Comparison of ENCODE assay signal across 19 cellular contexts in genomic region chr10:61169294-61169693, GRCh38.
"Had no signal": no experiment of that assay in that cellular context is flagged by ENCODE, and none has a peak within 500 bp of the region (broad histone marks: within the 10 kb centered on the region; RNA-seq: fewer than 3 reads in every experiment).

No MANE protein-coding gene starts in this region.

- H3K9me3 ChIP-seq: ovary had no signal

- DNase-seq: activated CD4-positive, alpha-beta T cell treated with anti-CD3 and anti-CD28 coated beads, Interleukin-2, amount 10 ng/mL, durations not matched to agents 24 days and 14 days; activated CD4-positive, CD25-positive, alpha-beta regulatory T cell; activated CD8-positive, alpha-beta T cell treated with anti-CD3 and anti-CD28 coated beads for 36 hours; activated naive CD4-positive, alpha-beta T cell; activated naive CD8-positive, alpha-beta T cell treated with anti-CD3 and anti-CD28 coated beads for 36 hours; activated T-cell treated with anti-CD3 and anti-CD28 coated beads, Interleukin-2, amount 50 U/mL, for 1 hour; amniotic stem cell; endodermal cell; foreskin fibroblast; hypothalamus; kidney; naive thymus-derived CD8-positive, alpha-beta T cell; ovary; stimulated activated CD4-positive, alpha-beta T cell treated with anti-CD3 and anti-CD28 coated beads, Interleukin-2, amount 100 ng/mL, for 24 hours; T1000 had no signal

- ATAC-seq: activated CD8-positive, alpha-beta T cell treated with anti-CD3 and anti-CD28 coated beads for 36 hours; activated T-helper 17 cell treated with anti-CD3 and anti-CD28 coated beads, Interleukin-2, amount 50 U/mL, for 72 hours; naive thymus-derived CD8-positive, alpha-beta T cell had no signal

- H3K27me3 ChIP-seq: cardiac muscle cell, ovary, tibial nerve had no signal

- H3K27ac ChIP-seq: cardiac muscle cell, epithelial cell of prostate, ovary, tibial nerve had no signal

- H3K36me3 ChIP-seq: cardiac muscle cell, ovary, tibial nerve had no signal

- H3K4me3 ChIP-seq: cardiac muscle cell, ovary, tibial nerve had no signal
